8 cellular contexts compared by ENCODE assay signal in the genomic region with DNA sequence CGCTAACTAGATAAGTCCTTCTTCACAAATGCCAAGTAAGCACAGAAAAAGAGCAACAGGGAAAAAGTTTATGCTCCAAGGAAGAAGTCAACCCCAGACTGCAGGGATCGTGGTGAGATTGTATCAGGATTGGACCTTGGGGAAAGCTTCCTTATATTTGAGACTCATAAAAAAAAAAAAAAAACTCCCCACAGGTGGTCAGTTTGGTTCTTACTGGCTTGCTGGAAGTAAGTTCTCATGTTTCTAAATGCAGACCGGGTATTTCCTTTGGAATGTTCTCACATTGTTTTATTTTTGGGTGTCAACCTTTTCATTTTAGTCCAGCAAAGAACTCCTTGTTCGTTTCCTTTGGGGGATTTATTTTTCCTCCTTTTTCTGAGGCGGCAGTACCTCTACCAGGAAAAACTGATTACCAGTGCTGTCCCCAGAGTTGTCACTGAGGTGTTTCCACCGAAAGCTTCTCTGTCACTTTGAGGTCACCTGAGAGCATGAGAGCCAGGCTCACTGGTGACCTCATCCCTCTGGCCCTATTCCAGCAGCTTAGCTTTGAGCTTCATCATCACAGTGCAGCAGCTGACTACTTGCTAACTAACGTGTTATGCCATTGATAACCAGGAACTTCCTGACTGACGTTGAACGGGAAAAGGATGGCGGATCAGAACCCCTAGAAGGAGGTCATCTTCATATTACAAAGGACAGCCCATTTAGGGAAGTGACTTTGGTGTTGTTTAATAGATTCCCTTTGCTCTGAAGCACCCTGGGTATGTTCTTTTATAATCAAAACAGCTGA. TPM values are rescaled to one million over a fixed set of nuclear protein-coding genes. Genes with fewer than 3 reads are reported as not detected.
DNase-seq lines count a peak whose midpoint lies in the region; ATAC-seq, FAIRE-seq and TF ChIP-seq lines count a peak whose summit lies in the region.

No MANE protein-coding gene starts in this region.

- DNase-seq in SIG-M5 treated with dmso at 0.1 percent for 504 hours (lab: John Stamatoyannopoulos, UW; ENCODE audit: unreplicated experiment): peak; percentile 17
- DNase-seq in SIG-M5 (lab: John Stamatoyannopoulos, UW): no peak
- DNase-seq in NCI-H146 (lab: John Stamatoyannopoulos, UW): peak; percentile 92
- DNase-seq in body of pancreas: peak; percentile 92 to 94 (median 94)
- peak; percentile 71 for DNase-seq in HepG2 (ENCODE audit: low spot score)
- no peak for DNase-seq in GM19238 (ENCODE audit: insufficient read length, low spot score)

- H3K36me3 ChIP-seq in body of pancreas (replicated peaks in 1 of 2; ENCODE audit: insufficient read depth in 1 of 2, low read depth in 2 of 2) (no peaks in the 10 kb centered on the region), HepG2 (replicated peaks in 1 of 2; ENCODE audit: control insufficient read depth in 1 of 2, insufficient read depth in 2 of 2, low read length in 2 of 2) (no peaks in the 10 kb centered on the region)

- no peaks in the 10 kb centered on the region for H3K79me2 ChIP-seq in HepG2 (ENCODE audit: insufficient read depth, low read length)

- CTCF ChIA-PET in HepG2 (lab: Yijun Ruan, JAX; ENCODE audit: low intra/inter-chr PET ratio, low total read pairs): no interaction called here

- H3K4me1 ChIP-seq in body of pancreas: peaks cover 17% of the 10 kb centered on the region
- H3K4me1 ChIP-seq in HepG2 (ENCODE audit: insufficient read depth, low read length): peaks cover 26% of the 10 kb centered on the region

- no peaks in the 10 kb centered on the region for H3K27me3 ChIP-seq in body of pancreas
- H3K27me3 ChIP-seq in HepG2 (ENCODE audit: control insufficient read depth in 1 of 2, insufficient read depth in 2 of 2, low read length in 2 of 2): no peaks in the 10 kb centered on the region; a peak in 1 of 5 replicates

- H3K9me3 ChIP-seq in body of pancreas (no peaks in the 10 kb centered on the region), HepG2 (ENCODE audit: low read length) (no peaks in the 10 kb centered on the region)

- TF ChIP-seq CTCF in body of pancreas (IDR thresholded peaks at IDR 0.05) (peak in 1 of 7 experiments; percentile 3), HepG2 (CRISPR knock-in tag; IDR thresholded peaks at IDR 0.05) (no peak)

- H3K9ac ChIP-seq in HepG2 (ENCODE audit: insufficient read depth, low read depth, low read length): no peak overlapping the region

- peak overlapping the region; percentile 52 to 88 (median 70) for H3K27ac ChIP-seq in body of pancreas
- H3K27ac ChIP-seq in HepG2 (ENCODE audit: extremely low read length, insufficient read depth, low read length): no peak overlapping the region

- TF ChIP-seq EP300 in HepG2 (IDR thresholded peaks at IDR 0.05; ENCODE audit: low read depth in 2 of 2, low read length in 2 of 2): no peak
- no peak for TF ChIP-seq EP300 in HepG2 (CRISPR knock-in tag; IDR thresholded peaks at IDR 0.05; ENCODE audit: borderline replicate concordance)

- H3K4me2 ChIP-seq in HepG2 (ENCODE audit: low read depth, low read length): peak overlapping the region; percentile 21; the same call in 1 of the 2 replicates

- 11 to 16% methylated on average over 10 of the region's 10 CpGs for WGBS in body of pancreas, 2 donors
- 18% methylated on average over 10 of the region's 10 CpGs for WGBS in HepG2 (ENCODE audit: low lambda C conversion rate)

- intact Hi-C loops in body of pancreas (cut with DNase I) (no loop called here), HepG2 (cut with micrococcal nuclease; ENCODE audit: unreplicated experiment) (loop anchor here (5.0 to 10.0 kb wide), 2 partner anchors 108 to 195 kb away; partner anchors contain the start of gene NARS1)

- BruUV-seq in HepG2 (replicated peaks; lab: Mats Ljungman, UMichigan): no TSS peak

- in situ Hi-C loops in HepG2 (cut with HindIII; ENCODE audit: extremely low pct_ligation_motif_present, low pct_unique_long_range_greater_than_20kb): no loop called here

- TF ChIP-seq RAD21 in HepG2 (CRISPR knock-in tag; IDR thresholded peaks at IDR 0.05): no peak

- peak; percentile 53 for FAIRE-seq in HepG2 (lab: Jason Lieb, UNC)

- no peak overlapping the region for H2AFZ ChIP-seq in HepG2 (ENCODE audit: low read length)

- no peaks in the 10 kb centered on the region for H4K20me1 ChIP-seq in HepG2 (ENCODE audit: insufficient read depth, low read length)

- POLR2A ChIA-PET in HepG2 (lab: Yijun Ruan, JAX): no interaction called here

- H3K4me3 ChIP-seq in body of pancreas: no peak overlapping the region
- H3K4me3 ChIP-seq in HepG2 (replicated peaks in 1 of 3; ENCODE audit: insufficient read depth in 1 of 3, low read depth in 2 of 3, low read length in 3 of 3): no peak overlapping the region

- ATAC-seq in body of pancreas (peak; percentile 99), HepG2 (peak; percentile 59), HG02840 (IDR thresholded peaks at IDR 0.05; ENCODE audit: low FRiP score, unreplicated experiment) (no peak), GM21737 (IDR thresholded peaks at IDR 0.05; ENCODE audit: unreplicated experiment) (no peak)

- TF ChIP-seq POLR2A in body of pancreas (IDR thresholded peaks at IDR 0.05): peak in 2 of 3 donors; percentile 19 to 38
- no peak for TF ChIP-seq POLR2A in HepG2 (IDR thresholded peaks at IDR 0.05; ENCODE audit: insufficient read depth in 1 of 2, low read depth in 2 of 2, low read length in 2 of 2)

TF ChIP-seq in HepG2, 621 proteins besides CTCF, POLR2A, EP300 and RAD21 (continues in another document):
- peak; percentile 54; the same call in 1 of the 2 replicates for TF ChIP-seq ATF7 (IDR thresholded peaks at IDR 0.05)
- peak; percentile 51; the same call in 1 of the 2 replicates for TF ChIP-seq ATF7 (CRISPR knock-in tag; IDR thresholded peaks at IDR 0.05)
- TF ChIP-seq, protein P1, sequence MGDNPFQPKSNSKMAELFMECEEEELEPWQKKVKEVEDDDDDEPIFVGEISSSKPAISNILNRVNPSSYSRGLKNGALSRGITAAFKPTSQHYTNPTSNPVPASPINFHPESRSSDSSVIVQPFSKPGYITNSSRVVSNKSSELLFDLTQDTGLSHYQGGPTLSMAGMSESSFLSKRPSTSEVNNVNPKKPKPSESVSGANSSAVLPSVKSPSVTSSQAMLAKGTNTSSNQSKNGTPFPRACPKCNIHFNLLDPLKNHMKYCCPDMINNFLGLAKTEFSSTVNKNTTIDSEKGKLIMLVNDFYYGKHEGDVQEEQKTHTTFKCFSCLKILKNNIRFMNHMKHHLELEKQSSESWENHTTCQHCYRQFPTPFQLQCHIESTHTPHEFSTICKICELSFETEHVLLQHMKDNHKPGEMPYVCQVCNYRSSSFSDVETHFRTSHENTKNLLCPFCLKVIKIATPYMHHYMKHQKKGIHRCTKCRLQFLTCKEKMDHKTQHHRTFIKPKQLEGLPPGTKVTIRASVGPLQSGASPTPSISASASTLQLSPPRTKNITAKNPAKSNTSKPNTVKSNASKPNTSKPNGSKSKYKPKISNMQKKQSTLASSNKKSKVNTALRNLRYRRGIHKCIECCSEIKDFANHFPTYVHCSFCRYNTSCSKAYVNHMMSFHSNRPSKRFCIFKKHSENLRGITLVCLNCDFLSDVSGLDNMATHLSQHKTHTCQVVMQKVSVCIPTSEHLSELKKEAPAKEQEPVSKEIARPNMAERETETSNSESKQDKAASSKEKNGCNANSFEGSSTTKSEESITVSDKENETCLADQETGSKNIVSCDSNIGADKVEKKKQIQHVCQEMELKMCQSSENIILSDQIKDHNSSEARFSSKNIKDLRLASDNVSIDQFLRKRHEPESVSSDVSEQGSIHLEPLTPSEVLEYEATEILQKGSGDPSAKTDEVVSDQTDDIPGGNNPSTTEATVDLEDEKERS (CRISPR knock-in tag; IDR thresholded peaks at IDR 0.05): no peak
- peak; percentile 85 for TF ChIP-seq ATF3 (CRISPR knock-in tag; IDR thresholded peaks at IDR 0.05)
- no peak for TF ChIP-seq NFYC (CRISPR knock-in tag; IDR thresholded peaks at IDR 0.05)

RNA-seq across cellular contexts. Expression of gene ATP8B1, which starts 16.8 kb away (rescaled TPM):
- total RNA-seq in body of pancreas (10 to 100 TPM; 18.5 to 41.5 TPM), HepG2 (2016; rRNA removed; fragmentation: Illumina TruSeq; extraction: Trizol) (3.7 and 4.0 TPM in 2 replicates)
- total RNA-seq in HepG2 (2016; cell fraction: cytosol; rRNA removed; fragmentation: Illumina TruSeq; extraction: Trizol; ENCODE audit: low read depth): 0.79 and 0.81 TPM in 2 replicates
- 3.1 and 4.2 TPM in 2 replicates for total RNA-seq in HepG2 (2016; cell fraction: insoluble cytoplasmic fraction; rRNA removed; fragmentation: Illumina TruSeq; extraction: Trizol)
- 2.1 and 2.3 TPM in 2 replicates for total RNA-seq in HepG2 (2016; cell fraction: membrane; rRNA removed; fragmentation: Illumina TruSeq; extraction: Trizol)
- 6.1 and 6.4 TPM in 2 replicates for total RNA-seq in HepG2 (2016; cell fraction: nucleus; rRNA removed; fragmentation: Illumina TruSeq; extraction: Trizol)
- 2.3 and 2.8 TPM in 2 replicates for polyA plus RNA-seq in HepG2 (2011; rRNA removed)
- polyA plus RNA-seq in HepG2 (2011; cell fraction: cytosol; rRNA removed): 1.5 and 2.0 TPM in 2 replicates
- 1.1 TPM in 2 replicates for polyA plus RNA-seq in HepG2 (2011; cell fraction: nucleus; rRNA removed)
- polyA plus RNA-seq in HepG2 (2012): 1.3 and 1.7 TPM in 2 replicates
- polyA plus RNA-seq in HepG2 (2016; cell fraction: cytosol; fragmentation: Illumina TruSeq; extraction: Trizol; ENCODE audit: low read depth): 0.23 and 0.26 TPM in 2 replicates
- polyA plus RNA-seq in HepG2 (2016; cell fraction: insoluble cytoplasmic fraction; fragmentation: Illumina TruSeq; extraction: Trizol; ENCODE audit: low read depth): 1.3 and 1.4 TPM in 2 replicates
- polyA plus RNA-seq in HepG2 (2016; cell fraction: membrane; fragmentation: Illumina TruSeq; extraction: Trizol; ENCODE audit: low read depth): 0.48 TPM in 2 replicates
- polyA plus RNA-seq in HepG2 (2016; cell fraction: nucleus; fragmentation: Illumina TruSeq; extraction: Trizol; ENCODE audit: insufficient read depth, low read depth): 3.1 and 4.7 TPM in 2 replicates
- 0.89 and 4.0 TPM in 2 replicates for polyA minus RNA-seq in HepG2 (2011; rRNA and poly(A)+ RNA removed; ENCODE audit: low replicate concordance)
- polyA minus RNA-seq in HepG2 (2011; cell fraction: cytosol; rRNA and poly(A)+ RNA removed): 3.3 and 5.1 TPM in 2 replicates
- 6.0 and 8.6 TPM in 2 replicates for polyA minus RNA-seq in HepG2 (2011; cell fraction: nucleus; rRNA and poly(A)+ RNA removed)

Comparison
In these comparisons a context has a peak if more than half of its experiments do, and no peak if none do; other contexts are left out.
1. DNase-seq: peak in SIG-M5 treated with dmso at 0.1 percent for 504 hours (single experiment), NCI-H146 (single experiment), body of pancreas (4 of 4) and HepG2 (single experiment); none in SIG-M5 (single experiment) and GM19238 (single experiment).
2. ATAC-seq: peak in body of pancreas (single experiment) and HepG2 (single experiment); none in HG02840 (single experiment) and GM21737 (single experiment).
3. POLR2A ChIP-seq: peak in body of pancreas (2 of 3); none in HepG2 (0 of 2).